In the genomic region with DNA sequence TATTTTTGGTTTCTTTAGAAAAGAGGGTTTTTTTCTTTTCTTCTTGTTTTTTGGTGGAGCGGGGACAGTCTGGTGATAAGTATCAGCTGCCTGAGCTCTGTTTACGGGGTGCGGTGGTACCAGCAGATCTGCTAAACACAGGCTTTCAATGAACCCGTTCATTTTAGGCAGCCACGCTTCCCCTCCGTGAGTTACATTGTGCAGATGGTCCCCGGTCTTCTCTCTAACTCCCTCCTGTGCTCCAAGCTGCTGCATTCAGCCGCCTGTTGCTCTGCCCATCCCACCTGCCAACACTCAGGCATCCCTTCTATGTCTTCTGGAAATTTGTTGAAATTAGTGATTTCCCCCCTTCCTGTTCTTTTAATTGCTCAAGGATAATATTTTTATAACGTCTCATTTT, we compare ENCODE assay signal across 26 cellular contexts.
"Had no signal": no experiment of that assay in that cellular context is flagged by ENCODE, and none has a peak within 500 bp of the region (broad histone marks: within the 10 kb centered on the region; RNA-seq: fewer than 3 reads in every experiment).

No MANE protein-coding gene starts in this region.

- H3K4me1 Mint-ChIP-seq: activated CD4-positive, alpha-beta memory T cell treated with anti-CD3 and anti-CD28 coated beads, Interleukin-2, amount 10 ng/mL, durations not matched to agents 7 days and 5 days; activated naive CD4-positive, alpha-beta T cell treated with anti-CD3 and anti-CD28 coated beads, Interleukin-2, amount 50 U/mL, for 24 hours; activated naive CD8-positive, alpha-beta T cell treated with anti-CD3 and anti-CD28 coated beads, Interleukin-2, amount 10 ng/mL, durations not matched to agents 7 days and 5 days had no signal

- H3K27ac ChIP-seq: ascending aorta, breast epithelium, SJCRH30, SK-N-MC, WERI-Rb-1 had no signal

- H3K36me3 Mint-ChIP-seq: activated naive CD4-positive, alpha-beta T cell treated with anti-CD3 and anti-CD28 coated beads, Interleukin-2, amount 50 U/mL, for 24 hours; activated naive CD8-positive, alpha-beta T cell treated with anti-CD3 and anti-CD28 coated beads, Interleukin-2, amount 10 ng/mL, durations not matched to agents 7 days and 5 days had no signal

- H3K27me3 Mint-ChIP-seq: activated CD4-positive, alpha-beta memory T cell treated with anti-CD3 and anti-CD28 coated beads, Interleukin-2, amount 10 ng/mL, durations not matched to agents 7 days and 5 days; activated naive CD8-positive, alpha-beta T cell treated with anti-CD3 and anti-CD28 coated beads, Interleukin-2, amount 10 ng/mL, durations not matched to agents 7 days and 5 days had no signal

- H3K36me3 ChIP-seq: ascending aorta, breast epithelium, SJCRH30, WERI-Rb-1 had no signal

- H3K27ac Mint-ChIP-seq: activated CD4-positive, alpha-beta memory T cell treated with anti-CD3 and anti-CD28 coated beads, Interleukin-2, amount 10 ng/mL, durations not matched to agents 7 days and 5 days; activated naive CD4-positive, alpha-beta T cell treated with anti-CD3 and anti-CD28 coated beads, Interleukin-2, amount 50 U/mL, for 24 hours; activated naive CD8-positive, alpha-beta T cell treated with anti-CD3 and anti-CD28 coated beads, Interleukin-2, amount 10 ng/mL, durations not matched to agents 7 days and 5 days; activated T-helper 2 cell treated with anti-CD3 and anti-CD28 coated beads, Interferon-gamma antibody, Interleukin-2, Interleukin-4, amounts not matched to agents 10 μg/mL and 5 μg/mL and 100 μg/mL, durations not matched to agents 14 hours and 24 hours and 36 hours had no signal

- H3K9me3 ChIP-seq: ascending aorta, breast epithelium, SJCRH30 had no signal

- H3K4me3 ChIP-seq: ascending aorta, breast epithelium, SJCRH30, SK-N-MC had no signal

- H3K4me1 ChIP-seq: ascending aorta, breast epithelium, SJCRH30 had no signal

- H3K27me3 ChIP-seq: ascending aorta, breast epithelium, SJCRH30 had no signal

- H3K9me3 Mint-ChIP-seq: activated CD4-positive, alpha-beta memory T cell treated with anti-CD3 and anti-CD28 coated beads, Interleukin-2, amount 10 ng/mL, durations not matched to agents 7 days and 5 days had no signal

- DNase-seq: activated CD4-positive, alpha-beta memory T cell treated with anti-CD3 and anti-CD28 coated beads, Interleukin-2, amount 10 ng/mL, durations not matched to agents 7 days and 5 days; activated CD4-positive, alpha-beta T cell treated with anti-CD3 and anti-CD28 coated beads for 1 hour; activated CD4-positive, alpha-beta T cell treated with anti-CD3 and anti-CD28 coated beads for 48 hours; activated CD4-positive, CD25-positive, alpha-beta regulatory T cell; activated gamma-delta T cell; activated naive CD4-positive, alpha-beta T cell treated with Interleukin-2 at 50 U/mL for 16 hours; activated naive CD8-positive, alpha-beta T cell treated with anti-CD3 and anti-CD28 coated beads, Interleukin-2, amount 10 ng/mL, durations not matched to agents 7 days and 5 days; activated T-cell treated with anti-CD3 and anti-CD28 coated beads, Interleukin-2, amount 50 U/mL, for 1 hour; amygdala; NCI-H1105; NCI-H1417 treated with DMSO at 0.1 percent for 48 hours; NCI-H1930; NCI-H2081 treated with DMSO at 0.1 percent for 48 hours; NCI-H510A; NCI-H526; NCI-H748 treated with DMSO at 0.1 percent for 48 hours; NK-92 treated with Interleukin-12 subunit alpha and Interleukin-12 subunit beta, amount 100 ng/mL, for 24 hours; SHP77; SJCRH30; T1000; WERI-Rb-1 had no signal

- H3K4me3 Mint-ChIP-seq: activated CD4-positive, alpha-beta memory T cell treated with anti-CD3 and anti-CD28 coated beads, Interleukin-2, amount 10 ng/mL, durations not matched to agents 7 days and 5 days; activated naive CD4-positive, alpha-beta T cell treated with anti-CD3 and anti-CD28 coated beads, Interleukin-2, amount 50 U/mL, for 24 hours; activated naive CD8-positive, alpha-beta T cell treated with anti-CD3 and anti-CD28 coated beads, Interleukin-2, amount 10 ng/mL, durations not matched to agents 7 days and 5 days had no signal
